ENCODE assay signal across 1 cellular context in the genomic region with DNA sequence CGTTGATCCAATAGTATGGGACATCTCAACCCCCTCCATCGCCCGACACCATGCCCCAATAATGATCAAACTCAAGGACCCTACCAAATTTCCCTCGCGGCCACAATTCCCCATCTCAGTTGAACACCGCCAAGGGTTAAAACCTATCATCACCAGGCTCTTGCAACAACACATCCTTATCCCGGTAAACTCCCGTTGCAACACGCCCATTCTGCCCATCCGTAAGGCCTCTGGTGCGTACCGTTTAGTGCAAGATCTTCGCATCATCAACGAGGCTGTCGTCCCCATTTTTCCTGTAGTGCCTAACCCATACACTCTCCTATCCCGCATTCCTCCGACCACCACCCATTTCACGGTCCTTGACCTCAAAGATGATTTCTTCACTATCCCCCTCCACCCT.
TF ChIP-seq lines count a peak whose summit lies in the region.

No MANE protein-coding gene starts in this region.

TF ChIP-seq in SK-N-SH treated with all-trans-retinoic acid at 6 μM for 48 hours, 23 proteins besides CTCF, POLR2A, EP300 and RAD21 (continued from another document):
- TF ChIP-seq, protein P1, sequence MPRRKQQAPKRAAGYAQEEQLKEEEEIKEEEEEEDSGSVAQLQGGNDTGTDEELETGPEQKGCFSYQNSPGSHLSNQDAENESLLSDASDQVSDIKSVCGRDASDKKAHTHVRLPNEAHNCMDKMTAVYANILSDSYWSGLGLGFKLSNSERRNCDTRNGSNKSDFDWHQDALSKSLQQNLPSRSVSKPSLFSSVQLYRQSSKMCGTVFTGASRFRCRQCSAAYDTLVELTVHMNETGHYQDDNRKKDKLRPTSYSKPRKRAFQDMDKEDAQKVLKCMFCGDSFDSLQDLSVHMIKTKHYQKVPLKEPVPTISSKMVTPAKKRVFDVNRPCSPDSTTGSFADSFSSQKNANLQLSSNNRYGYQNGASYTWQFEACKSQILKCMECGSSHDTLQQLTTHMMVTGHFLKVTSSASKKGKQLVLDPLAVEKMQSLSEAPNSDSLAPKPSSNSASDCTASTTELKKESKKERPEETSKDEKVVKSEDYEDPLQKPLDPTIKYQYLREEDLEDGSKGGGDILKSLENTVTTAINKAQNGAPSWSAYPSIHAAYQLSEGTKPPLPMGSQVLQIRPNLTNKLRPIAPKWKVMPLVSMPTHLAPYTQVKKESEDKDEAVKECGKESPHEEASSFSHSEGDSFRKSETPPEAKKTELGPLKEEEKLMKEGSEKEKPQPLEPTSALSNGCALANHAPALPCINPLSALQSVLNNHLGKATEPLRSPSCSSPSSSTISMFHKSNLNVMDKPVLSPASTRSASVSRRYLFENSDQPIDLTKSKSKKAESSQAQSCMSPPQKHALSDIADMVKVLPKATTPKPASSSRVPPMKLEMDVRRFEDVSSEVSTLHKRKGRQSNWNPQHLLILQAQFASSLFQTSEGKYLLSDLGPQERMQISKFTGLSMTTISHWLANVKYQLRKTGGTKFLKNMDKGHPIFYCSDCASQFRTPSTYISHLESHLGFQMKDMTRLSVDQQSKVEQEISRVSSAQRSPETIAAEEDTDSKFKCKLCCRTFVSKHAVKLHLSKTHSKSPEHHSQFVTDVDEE (CRISPR knock-in tag; IDR thresholded peaks at IDR 0.05), result no peak
- no peak for TF ChIP-seq BACH2 (CRISPR knock-in tag; IDR thresholded peaks at IDR 0.05; ENCODE audit: borderline replicate concordance)
TF ChIP-seq in SK-N-SH treated with all-trans-retinoic acid at 6 μM for 48 hours: peak in this region for 0.
